In the genomic region with DNA sequence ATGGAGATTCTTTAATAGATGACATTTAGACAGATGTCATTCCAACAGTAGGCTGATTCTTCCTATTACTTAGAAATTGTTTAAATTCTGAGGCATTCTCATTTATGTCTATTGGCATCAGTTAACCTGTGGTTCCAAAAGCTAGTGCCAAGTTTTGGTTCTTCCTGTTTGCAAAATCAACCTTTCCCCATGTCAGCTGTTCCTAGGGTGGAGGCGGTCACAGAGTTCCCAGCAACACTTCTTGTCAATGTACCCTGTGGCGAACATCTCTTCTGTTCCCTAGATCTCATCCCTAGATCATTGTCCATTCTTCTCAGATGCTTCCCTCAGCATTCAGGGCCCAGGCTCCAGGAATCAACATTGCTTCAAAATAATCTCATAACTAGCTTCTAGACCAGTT, we compare ENCODE assay signal across 17 cellular contexts.
DNase-seq lines count a peak whose midpoint lies in the region; ATAC-seq and TF ChIP-seq lines count a peak whose summit lies in the region.
"Had no signal": no experiment of that assay in that cellular context is flagged by ENCODE, and none has a peak within 500 bp of the region (broad histone marks: within the 10 kb centered on the region; RNA-seq: fewer than 3 reads in every experiment).

No MANE protein-coding gene starts in this region.

- H3K9ac ChIP-seq in PC-3 (ENCODE audit: low read length): peak overlapping the region; percentile 13; the same call in 1 of the 2 replicates

- H3K4me3 ChIP-seq in PC-3 (ENCODE audit: low read length) (no peak overlapping the region), prostate gland (no peak overlapping the region)
- H3K4me3 ChIP-seq: GM12878, HAP-1 had no signal

- H3K36me3 ChIP-seq in PC-3 (ENCODE audit: low read depth, low read length) (no peaks in the 10 kb centered on the region), prostate gland (no peaks in the 10 kb centered on the region)
- H3K36me3 ChIP-seq: HAP-1 had no signal

- no peaks in the 10 kb centered on the region for H3K79me2 ChIP-seq in PC-3 (ENCODE audit: low read length)

- no TSS peak for BruUV-seq in PC-3 (replicated peaks; lab: Mats Ljungman, UMichigan)

- peak overlapping the region; percentile 41; the same call in 1 of the 2 replicates for H3K4me2 ChIP-seq in PC-3 (ENCODE audit: low read length)

- WGBS in prostate gland: 85% methylated on average over 2 of the region's 2 CpGs

- DNase-seq in PC-3 (peak; percentile 28), foreskin melanocyte (peak; percentile 14), prostate gland (ENCODE audit: low spot score) (peak; percentile 9), NCI-H2227 treated with DMSO at 0.1 percent for 48 hours (lab: John Stamatoyannopoulos, UW) (no peak), SKM-1 (lab: John Stamatoyannopoulos, UW; ENCODE audit: unreplicated experiment) (no peak), NCI-H510A (lab: John Stamatoyannopoulos, UW) (no peak)
- DNase-seq: Karpas-422; MV-4-11; NCI-H1436; NCI-H2029 treated with DMSO at 0.1 percent for 48 hours; NCI-H524 treated with DMSO at 0.1 percent for 48 hours; NK-92 treated with Interleukin-12 subunit alpha and Interleukin-12 subunit beta, amount 100 ng/mL, for 24 hours; SHP77 had no signal

- H3K4me1 ChIP-seq in PC-3 (ENCODE audit: insufficient read depth, low read length) (peaks cover 35% of the 10 kb centered on the region), prostate gland (replicated peaks) (no peaks in the 10 kb centered on the region)

- POLR2A ChIA-PET in PC-3 (lab: Charles Lee; ENCODE audit: unreplicated experiment): no interaction called here

- TF ChIP-seq CTCF in C4-2B (conservative IDR thresholded peaks at IDR 0.05): no peak
- TF ChIP-seq CTCF in PC-3 (conservative IDR thresholded peaks at IDR 0.05; ENCODE audit: low read depth, low read length): no peak
- TF ChIP-seq CTCF in prostate gland (IDR thresholded peaks at IDR 0.05): no peak

- H4K20me1 ChIP-seq in PC-3 (ENCODE audit: low read length): no peaks in the 10 kb centered on the region

- H3K27me3 ChIP-seq in PC-3 (ENCODE audit: low read length) (no peaks in the 10 kb centered on the region), prostate gland (replicated peaks; ENCODE audit: insufficient read depth) (no peaks in the 10 kb centered on the region)

- H3K27ac ChIP-seq in C4-2B: peak overlapping the region; percentile 59; the same call in 1 of the 2 replicates
- H3K27ac ChIP-seq in PC-3 (ENCODE audit: low read length): peak overlapping the region; percentile 73
- no peak overlapping the region for H3K27ac ChIP-seq in prostate gland

- CTCF ChIA-PET in PC-3 (lab: Charles Lee): interaction anchor here (0.6 kb wide), 1 partner anchor 71 kb away, joined by 3 read pairs; no protein-coding TSS in a partner anchor

- no peaks in the 10 kb centered on the region for H3K9me2 ChIP-seq in PC-3 (replicated peaks; ENCODE audit: low read length)

- H3F3A ChIP-seq in PC-3 (ENCODE audit: low read length, unreplicated experiment): no peaks in the 10 kb centered on the region

- H3K9me3 ChIP-seq in PC-3 (ENCODE audit: low read length) (no peaks in the 10 kb centered on the region), prostate gland (no peaks in the 10 kb centered on the region)
- H3K9me3 ChIP-seq: HAP-1 had no signal

- intact Hi-C loops in PC-3 (cut with micrococcal nuclease): no loop called here
- intact Hi-C loops in prostate gland (cut with DNase I): no loop called here

- no peak for TF ChIP-seq POLR2A in prostate gland (IDR thresholded peaks at IDR 0.05)

- peak overlapping the region; percentile 67 for H2AFZ ChIP-seq in PC-3 (ENCODE audit: low read length)

- no peak for ATAC-seq in PC-3
- no peak for ATAC-seq in GM19452 (IDR thresholded peaks at IDR 0.05; ENCODE audit: unreplicated experiment)
- ATAC-seq: GM12878 had no signal

Comparison
In these comparisons a context has a peak if more than half of its experiments do, and no peak if none do; other contexts are left out.
1. H3K27ac ChIP-seq: peak in C4-2B (single experiment) and PC-3 (single experiment); none in prostate gland (0 of 2).
2. DNase-seq: peak in PC-3 (single experiment), foreskin melanocyte (single experiment) and prostate gland (single experiment); none in NCI-H2227 treated with DMSO at 0.1 percent for 48 hours (single experiment), SKM-1 (single experiment) and NCI-H510A (single experiment).